ENCODE assay signal across 1 cellular context in the genomic region with DNA sequence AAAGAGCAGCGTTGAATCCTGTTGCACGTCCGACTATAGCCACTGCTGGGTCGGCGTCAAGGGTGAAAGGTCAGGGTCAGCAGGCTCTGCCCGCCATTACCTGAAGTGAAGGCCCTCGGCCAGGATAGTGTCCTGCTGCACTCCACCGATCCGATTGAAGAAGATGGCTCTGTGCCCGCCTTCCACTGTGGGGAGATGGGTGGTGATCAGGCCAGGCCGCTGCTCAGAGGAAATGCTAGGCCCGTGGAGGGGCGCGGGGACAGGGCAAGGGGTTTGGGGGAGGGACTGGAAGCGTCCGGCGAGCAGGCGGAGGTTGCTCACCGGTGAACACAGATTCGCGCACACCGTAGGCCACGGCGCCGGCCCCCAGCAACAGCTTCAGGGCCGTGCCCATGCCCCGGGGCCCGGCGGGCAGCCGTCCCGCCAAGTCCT.
A peak's percentile ranks its signal among the peaks of the same experiment; 100 is the strongest.
TF ChIP-seq lines count a peak whose summit lies in the region.

No MANE protein-coding gene starts in this region.

TF ChIP-seq in GM12878, 131 proteins besides CTCF, POLR2A, EP300 and RAD21:
- TF ChIP-seq RBBP5 (conservative IDR thresholded peaks at IDR 0.05): 0 out of 2 replicates have a peak, but pooled peaks have one; percentile 26
- TF ChIP-seq WRNIP1 (IDR thresholded peaks at IDR 0.05; ENCODE audit: borderline replicate concordance, low read depth, low read length): peak; percentile 63; the same call in 1 of the 2 replicates
- peak; percentile 73 for TF ChIP-seq NR2F1 (conservative IDR thresholded peaks at IDR 0.05)
- peak; percentile 17; the same call in 1 of the 2 replicates for TF ChIP-seq SMAD5 (IDR thresholded peaks at IDR 0.05; ENCODE audit: low read depth)
- TF ChIP-seq HDAC6 (IDR thresholded peaks at IDR 0.05; ENCODE audit: unreplicated experiment): no peak
- TF ChIP-seq SMARCA5 (IDR thresholded peaks at IDR 0.05): 0 out of 2 replicates have a peak, but pooled peaks have one; percentile 14
- no peak for TF ChIP-seq MAX (IDR thresholded peaks at IDR 0.05; ENCODE audit: low read depth, low read length)
- TF ChIP-seq NR2C1 (IDR thresholded peaks at IDR 0.05): peak; percentile 87
- peak; percentile 57; the same call in 1 of the 2 replicates for TF ChIP-seq YY1 (IDR thresholded peaks at IDR 0.05; ENCODE audit: low read depth, low read length)
- 0 out of 2 replicates have a peak, but pooled peaks have one; percentile 7 for TF ChIP-seq MTA2 (IDR thresholded peaks at IDR 0.05; ENCODE audit: low read depth)
- TF ChIP-seq, protein P1, sequence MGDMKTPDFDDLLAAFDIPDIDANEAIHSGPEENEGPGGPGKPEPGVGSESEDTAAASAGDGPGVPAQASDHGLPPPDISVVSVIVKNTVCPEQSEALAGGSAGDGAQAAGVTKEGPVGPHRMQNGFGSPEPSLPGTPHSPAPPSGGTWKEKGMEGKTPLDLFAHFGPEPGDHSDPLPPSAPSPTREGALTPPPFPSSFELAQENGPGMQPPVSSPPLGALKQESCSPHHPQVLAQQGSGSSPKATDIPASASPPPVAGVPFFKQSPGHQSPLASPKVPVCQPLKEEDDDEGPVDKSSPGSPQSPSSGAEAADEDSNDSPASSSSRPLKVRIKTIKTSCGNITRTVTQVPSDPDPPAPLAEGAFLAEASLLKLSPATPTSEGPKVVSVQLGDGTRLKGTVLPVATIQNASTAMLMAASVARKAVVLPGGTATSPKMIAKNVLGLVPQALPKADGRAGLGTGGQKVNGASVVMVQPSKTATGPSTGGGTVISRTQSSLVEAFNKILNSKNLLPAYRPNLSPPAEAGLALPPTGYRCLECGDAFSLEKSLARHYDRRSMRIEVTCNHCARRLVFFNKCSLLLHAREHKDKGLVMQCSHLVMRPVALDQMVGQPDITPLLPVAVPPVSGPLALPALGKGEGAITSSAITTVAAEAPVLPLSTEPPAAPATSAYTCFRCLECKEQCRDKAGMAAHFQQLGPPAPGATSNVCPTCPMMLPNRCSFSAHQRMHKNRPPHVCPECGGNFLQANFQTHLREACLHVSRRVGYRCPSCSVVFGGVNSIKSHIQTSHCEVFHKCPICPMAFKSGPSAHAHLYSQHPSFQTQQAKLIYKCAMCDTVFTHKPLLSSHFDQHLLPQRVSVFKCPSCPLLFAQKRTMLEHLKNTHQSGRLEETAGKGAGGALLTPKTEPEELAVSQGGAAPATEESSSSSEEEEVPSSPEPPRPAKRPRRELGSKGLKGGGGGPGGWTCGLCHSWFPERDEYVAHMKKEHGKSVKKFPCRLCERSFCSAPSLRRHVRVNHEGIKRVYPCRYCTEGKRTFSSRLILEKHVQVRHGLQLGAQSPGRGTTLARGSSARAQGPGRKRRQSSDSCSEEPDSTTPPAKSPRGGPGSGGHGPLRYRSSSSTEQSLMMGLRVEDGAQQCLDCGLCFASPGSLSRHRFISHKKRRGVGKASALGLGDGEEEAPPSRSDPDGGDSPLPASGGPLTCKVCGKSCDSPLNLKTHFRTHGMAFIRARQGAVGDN (IDR thresholded peaks at IDR 0.05): 0 out of 2 replicates have a peak, but pooled peaks have one; percentile 30
